1 cellular context compared by ENCODE assay signal in genomic region chr9:122214507-122214906, GRCh38.
TF ChIP-seq lines count a peak whose summit lies in the region.

No MANE protein-coding gene starts in this region.

TF ChIP-seq in WTC11, 78 proteins besides CTCF, POLR2A, EP300 and RAD21 (continued from another document):
- TF ChIP-seq ATF6 (CRISPR knock-in tag; IDR thresholded peaks at IDR 0.05) (no peak), NR2C2 (CRISPR knock-in tag; IDR thresholded peaks at IDR 0.05) (no peak), HMGA2 (CRISPR knock-in tag; IDR thresholded peaks at IDR 0.05) (no peak)
TF ChIP-seq in WTC11: peak in this region for 0.
